ENCODE assay signal across 1 cellular context in the genomic region with DNA sequence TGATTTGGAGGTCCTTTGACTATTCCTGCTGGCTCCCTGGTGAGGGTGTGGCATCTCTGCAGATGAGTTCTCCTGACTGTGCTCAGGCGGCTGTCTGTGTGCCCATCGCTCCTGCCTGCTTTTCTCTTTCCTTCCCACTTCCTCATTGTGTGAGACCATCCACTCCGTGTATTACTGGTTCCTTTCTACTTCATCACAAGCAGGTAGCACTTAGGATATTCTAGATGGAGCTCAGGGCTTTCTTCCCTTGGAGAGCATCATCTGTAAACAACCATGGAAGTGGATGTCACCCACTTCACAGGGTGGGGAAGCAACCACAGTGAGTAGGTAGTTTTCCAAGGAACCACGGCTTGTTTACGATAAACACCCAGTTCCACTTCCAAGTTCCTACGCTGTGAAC.
TF ChIP-seq lines count a peak whose summit lies in the region.

No MANE protein-coding gene starts in this region.

TF ChIP-seq in GM23338, 12 proteins besides CTCF, POLR2A, EP300 and RAD21 (continued from another document):
- TF ChIP-seq, protein P1, sequence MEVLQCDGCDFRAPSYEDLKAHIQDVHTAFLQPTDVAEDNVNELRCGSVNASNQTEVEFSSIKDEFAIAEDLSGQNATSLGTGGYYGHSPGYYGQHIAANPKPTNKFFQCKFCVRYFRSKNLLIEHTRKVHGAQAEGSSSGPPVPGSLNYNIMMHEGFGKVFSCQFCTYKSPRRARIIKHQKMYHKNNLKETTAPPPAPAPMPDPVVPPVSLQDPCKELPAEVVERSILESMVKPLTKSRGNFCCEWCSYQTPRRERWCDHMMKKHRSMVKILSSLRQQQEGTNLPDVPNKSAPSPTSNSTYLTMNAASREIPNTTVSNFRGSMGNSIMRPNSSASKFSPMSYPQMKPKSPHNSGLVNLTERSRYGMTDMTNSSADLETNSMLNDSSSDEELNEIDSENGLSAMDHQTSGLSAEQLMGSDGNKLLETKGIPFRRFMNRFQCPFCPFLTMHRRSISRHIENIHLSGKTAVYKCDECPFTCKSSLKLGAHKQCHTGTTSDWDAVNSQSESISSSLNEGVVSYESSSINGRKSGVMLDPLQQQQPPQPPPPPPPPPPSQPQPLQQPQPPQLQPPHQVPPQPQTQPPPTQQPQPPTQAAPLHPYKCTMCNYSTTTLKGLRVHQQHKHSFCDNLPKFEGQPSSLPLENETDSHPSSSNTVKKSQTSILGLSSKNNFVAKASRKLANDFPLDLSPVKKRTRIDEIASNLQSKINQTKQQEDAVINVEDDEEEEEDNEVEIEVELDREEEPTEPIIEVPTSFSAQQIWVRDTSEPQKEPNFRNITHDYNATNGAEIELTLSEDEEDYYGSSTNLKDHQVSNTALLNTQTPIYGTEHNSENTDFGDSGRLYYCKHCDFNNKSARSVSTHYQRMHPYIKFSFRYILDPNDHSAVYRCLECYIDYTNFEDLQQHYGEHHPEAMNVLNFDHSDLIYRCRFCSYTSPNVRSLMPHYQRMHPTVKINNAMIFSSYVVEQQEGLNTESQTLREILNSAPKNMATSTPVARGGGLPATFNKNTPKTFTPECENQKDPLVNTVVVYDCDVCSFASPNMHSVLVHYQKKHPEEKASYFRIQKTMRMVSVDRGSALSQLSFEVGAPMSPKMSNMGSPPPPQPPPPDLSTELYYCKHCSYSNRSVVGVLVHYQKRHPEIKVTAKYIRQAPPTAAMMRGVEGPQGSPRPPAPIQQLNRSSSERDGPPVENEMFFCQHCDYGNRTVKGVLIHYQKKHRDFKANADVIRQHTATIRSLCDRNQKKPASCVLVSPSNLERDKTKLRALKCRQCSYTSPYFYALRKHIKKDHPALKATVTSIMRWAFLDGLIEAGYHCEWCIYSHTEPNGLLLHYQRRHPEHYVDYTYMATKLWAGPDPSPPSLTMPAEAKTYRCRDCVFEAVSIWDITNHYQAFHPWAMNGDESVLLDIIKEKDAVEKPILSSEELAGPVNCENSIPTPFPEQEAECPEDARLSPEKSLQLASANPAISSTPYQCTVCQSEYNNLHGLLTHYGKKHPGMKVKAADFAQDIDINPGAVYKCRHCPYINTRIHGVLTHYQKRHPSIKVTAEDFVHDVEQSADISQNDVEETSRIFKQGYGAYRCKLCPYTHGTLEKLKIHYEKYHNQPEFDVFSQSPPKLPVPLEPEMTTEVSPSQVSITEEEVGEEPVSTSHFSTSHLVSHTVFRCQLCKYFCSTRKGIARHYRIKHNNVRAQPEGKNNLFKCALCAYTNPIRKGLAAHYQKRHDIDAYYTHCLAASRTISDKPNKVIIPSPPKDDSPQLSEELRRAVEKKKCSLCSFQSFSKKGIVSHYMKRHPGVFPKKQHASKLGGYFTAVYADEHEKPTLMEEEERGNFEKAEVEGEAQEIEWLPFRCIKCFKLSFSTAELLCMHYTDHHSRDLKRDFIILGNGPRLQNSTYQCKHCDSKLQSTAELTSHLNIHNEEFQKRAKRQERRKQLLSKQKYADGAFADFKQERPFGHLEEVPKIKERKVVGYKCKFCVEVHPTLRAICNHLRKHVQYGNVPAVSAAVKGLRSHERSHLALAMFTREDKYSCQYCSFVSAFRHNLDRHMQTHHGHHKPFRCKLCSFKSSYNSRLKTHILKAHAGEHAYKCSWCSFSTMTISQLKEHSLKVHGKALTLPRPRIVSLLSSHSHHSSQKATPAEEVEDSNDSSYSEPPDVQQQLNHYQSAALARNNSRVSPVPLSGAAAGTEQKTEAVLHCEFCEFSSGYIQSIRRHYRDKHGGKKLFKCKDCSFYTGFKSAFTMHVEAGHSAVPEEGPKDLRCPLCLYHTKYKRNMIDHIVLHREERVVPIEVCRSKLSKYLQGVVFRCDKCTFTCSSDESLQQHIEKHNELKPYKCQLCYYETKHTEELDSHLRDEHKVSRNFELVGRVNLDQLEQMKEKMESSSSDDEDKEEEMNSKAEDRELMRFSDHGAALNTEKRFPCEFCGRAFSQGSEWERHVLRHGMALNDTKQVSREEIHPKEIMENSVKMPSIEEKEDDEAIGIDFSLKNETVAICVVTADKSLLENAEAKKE (CRISPR knock-in tag; IDR thresholded peaks at IDR 0.05) = no peak
- TF ChIP-seq, protein P2, sequence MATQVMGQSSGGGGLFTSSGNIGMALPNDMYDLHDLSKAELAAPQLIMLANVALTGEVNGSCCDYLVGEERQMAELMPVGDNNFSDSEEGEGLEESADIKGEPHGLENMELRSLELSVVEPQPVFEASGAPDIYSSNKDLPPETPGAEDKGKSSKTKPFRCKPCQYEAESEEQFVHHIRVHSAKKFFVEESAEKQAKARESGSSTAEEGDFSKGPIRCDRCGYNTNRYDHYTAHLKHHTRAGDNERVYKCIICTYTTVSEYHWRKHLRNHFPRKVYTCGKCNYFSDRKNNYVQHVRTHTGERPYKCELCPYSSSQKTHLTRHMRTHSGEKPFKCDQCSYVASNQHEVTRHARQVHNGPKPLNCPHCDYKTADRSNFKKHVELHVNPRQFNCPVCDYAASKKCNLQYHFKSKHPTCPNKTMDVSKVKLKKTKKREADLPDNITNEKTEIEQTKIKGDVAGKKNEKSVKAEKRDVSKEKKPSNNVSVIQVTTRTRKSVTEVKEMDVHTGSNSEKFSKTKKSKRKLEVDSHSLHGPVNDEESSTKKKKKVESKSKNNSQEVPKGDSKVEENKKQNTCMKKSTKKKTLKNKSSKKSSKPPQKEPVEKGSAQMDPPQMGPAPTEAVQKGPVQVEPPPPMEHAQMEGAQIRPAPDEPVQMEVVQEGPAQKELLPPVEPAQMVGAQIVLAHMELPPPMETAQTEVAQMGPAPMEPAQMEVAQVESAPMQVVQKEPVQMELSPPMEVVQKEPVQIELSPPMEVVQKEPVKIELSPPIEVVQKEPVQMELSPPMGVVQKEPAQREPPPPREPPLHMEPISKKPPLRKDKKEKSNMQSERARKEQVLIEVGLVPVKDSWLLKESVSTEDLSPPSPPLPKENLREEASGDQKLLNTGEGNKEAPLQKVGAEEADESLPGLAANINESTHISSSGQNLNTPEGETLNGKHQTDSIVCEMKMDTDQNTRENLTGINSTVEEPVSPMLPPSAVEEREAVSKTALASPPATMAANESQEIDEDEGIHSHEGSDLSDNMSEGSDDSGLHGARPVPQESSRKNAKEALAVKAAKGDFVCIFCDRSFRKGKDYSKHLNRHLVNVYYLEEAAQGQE (IDR thresholded peaks at IDR 0.05; ENCODE audit: unreplicated experiment) = no peak
- TF ChIP-seq ZNF114 (CRISPR knock-in tag; IDR thresholded peaks at IDR 0.05) (no peak), STAT1 (IDR thresholded peaks at IDR 0.05; ENCODE audit: unreplicated experiment) (no peak), POLR2AphosphoS5 (IDR thresholded peaks at IDR 0.05; ENCODE audit: low read depth) (no peak), EZH2phosphoT487 (IDR thresholded peaks at IDR 0.05; ENCODE audit: unreplicated experiment) (no peak), CREB1 (CRISPR knock-in tag; IDR thresholded peaks at IDR 0.05; ENCODE audit: low read depth) (no peak), ZNF331 (CRISPR knock-in tag; IDR thresholded peaks at IDR 0.05; ENCODE audit: low read depth) (no peak)
